15 cellular contexts compared by ENCODE assay signal in genomic region chr3:175732053-175732452, GRCh38.
"Had no signal": no experiment of that assay in that cellular context is flagged by ENCODE, and none has a peak within 500 bp of the region (broad histone marks: within the 10 kb centered on the region; RNA-seq: fewer than 3 reads in every experiment).

No MANE protein-coding gene starts in this region.

- H3K4me1 ChIP-seq: esophagus squamous epithelium, left ventricle myocardium inferior, lower lobe of right lung, right atrium auricular region had no signal

- DNase-seq: dermis blood vessel endothelial cell; esophagus squamous epithelium; foreskin keratinocyte; immature natural killer cell; left cardiac atrium; left ventricle myocardium inferior; lower lobe of right lung; natural killer cell; posterior cingulate gyrus; small intestine; stimulated activated CD4-positive, alpha-beta T cell treated with anti-CD3 and anti-CD28 coated beads, Interleukin-12 subunit alpha, Interleukin-12 subunit beta, amount 100 ng/mL, for 4 hours; stimulated activated naive CD4-positive, alpha-beta T cell had no signal

- H3K36me3 ChIP-seq: esophagus squamous epithelium, left ventricle myocardium inferior, lower lobe of right lung, right atrium auricular region had no signal

- ATAC-seq: foreskin keratinocyte, left cardiac atrium, lower lobe of right lung, natural killer cell had no signal

- FAIRE-seq: keratinocyte, small intestine, urothelium cell line had no signal

- H3K27me3 ChIP-seq: esophagus squamous epithelium, foreskin keratinocyte, right atrium auricular region had no signal

- H3K4me3 ChIP-seq: esophagus squamous epithelium, left ventricle myocardium inferior, lower lobe of right lung, right atrium auricular region had no signal

- H3K9me3 ChIP-seq: lower lobe of right lung, right atrium auricular region had no signal

- H3K27ac ChIP-seq: esophagus squamous epithelium, foreskin keratinocyte, left ventricle myocardium inferior, lower lobe of right lung, right atrium auricular region had no signal
